1 cellular context compared by ENCODE assay signal in genomic region chr4:55396305-55397023, GRCh38.
TF ChIP-seq lines count a peak whose summit lies in the region.

No MANE protein-coding gene starts in this region.

TF ChIP-seq in K562, 482 proteins besides CTCF, POLR2A, EP300 and RAD21 (continued from another document and continues in another):
- TF ChIP-seq HINFP (tag; conservative IDR thresholded peaks at IDR 0.05; ENCODE audit: low read depth) (no peak), ARNT (IDR thresholded peaks at IDR 0.05) (no peak), MTF1 (CRISPR knock-in tag; IDR thresholded peaks at IDR 0.05; ENCODE audit: borderline replicate concordance) (no peak), ZNF778 (CRISPR knock-in tag; IDR thresholded peaks at IDR 0.05) (no peak), TBP (optimal IDR thresholded peaks at IDR 0.05; ENCODE audit: low read depth, low read length) (no peak), TBL1XR1 (IDR thresholded peaks at IDR 0.05; ENCODE audit: low read length in 2 of 2) (no peak), BACH1 (tag; IDR thresholded peaks at IDR 0.05) (no peak), ZZZ3 (IDR thresholded peaks at IDR 0.05) (no peak), CHD1 (IDR thresholded peaks at IDR 0.05; ENCODE audit: low read length) (peak; percentile 62), U2AF2 (optimal IDR thresholded peaks at IDR 0.05; ENCODE audit: low read depth, low read length) (no peak), NFE2 (IDR thresholded peaks at IDR 0.05; ENCODE audit: low read depth) (peak; percentile 27; the same call in 1 of the 2 replicates), CCNT2 (IDR thresholded peaks at IDR 0.05; ENCODE audit: borderline replicate concordance, extremely low read depth, insufficient read length, low read depth, low read length) (peak; percentile 6), FUS (optimal IDR thresholded peaks at IDR 0.05; ENCODE audit: low read depth, low read length) (no peak), RBM22 (IDR thresholded peaks at IDR 0.05; ENCODE audit: low read depth, low read length, poor library complexity, severe bottlenecking) (peak; percentile 27), TCF7L2 (IDR thresholded peaks at IDR 0.05; ENCODE audit: low read depth, low read length) (no peak), FOXP1 (CRISPR knock-in tag; IDR thresholded peaks at IDR 0.05) (no peak), GATAD2A (IDR thresholded peaks at IDR 0.05) (no peak), ZC3H8 (IDR thresholded peaks at IDR 0.05) (no peak), SRF (CRISPR knock-in tag; IDR thresholded peaks at IDR 0.05) (peak in 1 of 2 experiments; percentile 74; a peak in 1 of 4 replicates), NCOR1 (IDR thresholded peaks at IDR 0.05) (no peak), ZNF830 (CRISPR knock-in tag; IDR thresholded peaks at IDR 0.05) (no peak), ZNF121 (CRISPR knock-in tag; conservative IDR thresholded peaks at IDR 0.05) (no peak), SRSF7 (optimal IDR thresholded peaks at IDR 0.05; ENCODE audit: low read depth, low read length) (peak; percentile 9), RAD51 (IDR thresholded peaks at IDR 0.05; ENCODE audit: borderline replicate concordance, low read depth) (no peak), SP1 (CRISPR knock-in tag; IDR thresholded peaks at IDR 0.05) (no peak), SREBF2 (CRISPR knock-in tag; IDR thresholded peaks at IDR 0.05) (no peak), ZNF212 (CRISPR knock-in tag; IDR thresholded peaks at IDR 0.05) (no peak), SMARCE1 (IDR thresholded peaks at IDR 0.05) (no peak), DACH1 (IDR thresholded peaks at IDR 0.05; ENCODE audit: partially characterized antibody) (no peak), CBX1 (IDR thresholded peaks at IDR 0.05; ENCODE audit: low read depth) (no peak), SIN3A (IDR thresholded peaks at IDR 0.05; ENCODE audit: borderline replicate concordance in 2 of 2, control insufficient read depth in 1 of 2, low read depth in 2 of 2, low read length in 2 of 2) (peak in 1 of 2 experiments; percentile 4; a peak in 1 of 4 replicates), STAT5A (IDR thresholded peaks at IDR 0.05; ENCODE audit: borderline replicate concordance, low read length) (no peak), TAF9B (IDR thresholded peaks at IDR 0.05; ENCODE audit: partially characterized antibody) (no peak), E2F8 (IDR thresholded peaks at IDR 0.05; ENCODE audit: low read depth, partially characterized antibody) (no peak), SIRT6 (IDR thresholded peaks at IDR 0.05; ENCODE audit: low read depth, low read length) (no peak), ZNF57 (CRISPR knock-in tag; IDR thresholded peaks at IDR 0.05) (no peak)
- TF ChIP-seq, protein P1, sequence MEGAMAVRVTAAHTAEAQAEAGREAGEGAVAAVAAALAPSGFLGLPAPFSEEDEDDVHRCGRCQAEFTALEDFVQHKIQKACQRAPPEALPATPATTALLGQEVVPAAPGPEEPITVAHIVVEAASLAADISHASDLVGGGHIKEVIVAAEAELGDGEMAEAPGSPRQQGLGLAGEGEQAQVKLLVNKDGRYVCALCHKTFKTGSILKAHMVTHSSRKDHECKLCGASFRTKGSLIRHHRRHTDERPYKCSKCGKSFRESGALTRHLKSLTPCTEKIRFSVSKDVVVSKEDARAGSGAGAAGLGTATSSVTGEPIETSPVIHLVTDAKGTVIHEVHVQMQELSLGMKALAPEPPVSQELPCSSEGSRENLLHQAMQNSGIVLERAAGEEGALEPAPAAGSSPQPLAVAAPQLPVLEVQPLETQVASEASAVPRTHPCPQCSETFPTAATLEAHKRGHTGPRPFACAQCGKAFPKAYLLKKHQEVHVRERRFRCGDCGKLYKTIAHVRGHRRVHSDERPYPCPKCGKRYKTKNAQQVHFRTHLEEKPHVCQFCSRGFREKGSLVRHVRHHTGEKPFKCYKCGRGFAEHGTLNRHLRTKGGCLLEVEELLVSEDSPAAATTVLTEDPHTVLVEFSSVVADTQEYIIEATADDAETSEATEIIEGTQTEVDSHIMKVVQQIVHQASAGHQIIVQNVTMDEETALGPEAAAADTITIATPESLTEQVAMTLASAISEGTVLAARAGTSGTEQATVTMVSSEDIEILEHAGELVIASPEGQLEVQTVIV (CRISPR knock-in tag; IDR thresholded peaks at IDR 0.05; ENCODE audit: borderline replicate concordance) = no peak
- TF ChIP-seq, protein P2, sequence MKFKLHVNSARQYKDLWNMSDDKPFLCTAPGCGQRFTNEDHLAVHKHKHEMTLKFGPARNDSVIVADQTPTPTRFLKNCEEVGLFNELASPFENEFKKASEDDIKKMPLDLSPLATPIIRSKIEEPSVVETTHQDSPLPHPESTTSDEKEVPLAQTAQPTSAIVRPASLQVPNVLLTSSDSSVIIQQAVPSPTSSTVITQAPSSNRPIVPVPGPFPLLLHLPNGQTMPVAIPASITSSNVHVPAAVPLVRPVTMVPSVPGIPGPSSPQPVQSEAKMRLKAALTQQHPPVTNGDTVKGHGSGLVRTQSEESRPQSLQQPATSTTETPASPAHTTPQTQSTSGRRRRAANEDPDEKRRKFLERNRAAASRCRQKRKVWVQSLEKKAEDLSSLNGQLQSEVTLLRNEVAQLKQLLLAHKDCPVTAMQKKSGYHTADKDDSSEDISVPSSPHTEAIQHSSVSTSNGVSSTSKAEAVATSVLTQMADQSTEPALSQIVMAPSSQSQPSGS (CRISPR knock-in tag; IDR thresholded peaks at IDR 0.05) = no peak
- TF ChIP-seq, protein P3, sequence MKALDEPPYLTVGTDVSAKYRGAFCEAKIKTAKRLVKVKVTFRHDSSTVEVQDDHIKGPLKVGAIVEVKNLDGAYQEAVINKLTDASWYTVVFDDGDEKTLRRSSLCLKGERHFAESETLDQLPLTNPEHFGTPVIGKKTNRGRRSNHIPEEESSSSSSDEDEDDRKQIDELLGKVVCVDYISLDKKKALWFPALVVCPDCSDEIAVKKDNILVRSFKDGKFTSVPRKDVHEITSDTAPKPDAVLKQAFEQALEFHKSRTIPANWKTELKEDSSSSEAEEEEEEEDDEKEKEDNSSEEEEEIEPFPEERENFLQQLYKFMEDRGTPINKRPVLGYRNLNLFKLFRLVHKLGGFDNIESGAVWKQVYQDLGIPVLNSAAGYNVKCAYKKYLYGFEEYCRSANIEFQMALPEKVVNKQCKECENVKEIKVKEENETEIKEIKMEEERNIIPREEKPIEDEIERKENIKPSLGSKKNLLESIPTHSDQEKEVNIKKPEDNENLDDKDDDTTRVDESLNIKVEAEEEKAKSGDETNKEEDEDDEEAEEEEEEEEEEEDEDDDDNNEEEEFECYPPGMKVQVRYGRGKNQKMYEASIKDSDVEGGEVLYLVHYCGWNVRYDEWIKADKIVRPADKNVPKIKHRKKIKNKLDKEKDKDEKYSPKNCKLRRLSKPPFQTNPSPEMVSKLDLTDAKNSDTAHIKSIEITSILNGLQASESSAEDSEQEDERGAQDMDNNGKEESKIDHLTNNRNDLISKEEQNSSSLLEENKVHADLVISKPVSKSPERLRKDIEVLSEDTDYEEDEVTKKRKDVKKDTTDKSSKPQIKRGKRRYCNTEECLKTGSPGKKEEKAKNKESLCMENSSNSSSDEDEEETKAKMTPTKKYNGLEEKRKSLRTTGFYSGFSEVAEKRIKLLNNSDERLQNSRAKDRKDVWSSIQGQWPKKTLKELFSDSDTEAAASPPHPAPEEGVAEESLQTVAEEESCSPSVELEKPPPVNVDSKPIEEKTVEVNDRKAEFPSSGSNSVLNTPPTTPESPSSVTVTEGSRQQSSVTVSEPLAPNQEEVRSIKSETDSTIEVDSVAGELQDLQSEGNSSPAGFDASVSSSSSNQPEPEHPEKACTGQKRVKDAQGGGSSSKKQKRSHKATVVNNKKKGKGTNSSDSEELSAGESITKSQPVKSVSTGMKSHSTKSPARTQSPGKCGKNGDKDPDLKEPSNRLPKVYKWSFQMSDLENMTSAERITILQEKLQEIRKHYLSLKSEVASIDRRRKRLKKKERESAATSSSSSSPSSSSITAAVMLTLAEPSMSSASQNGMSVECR (CRISPR knock-in tag; IDR thresholded peaks at IDR 0.05) = 0 out of 2 replicates have a peak, but pooled peaks have one; percentile 1
- TF ChIP-seq, protein P4, sequence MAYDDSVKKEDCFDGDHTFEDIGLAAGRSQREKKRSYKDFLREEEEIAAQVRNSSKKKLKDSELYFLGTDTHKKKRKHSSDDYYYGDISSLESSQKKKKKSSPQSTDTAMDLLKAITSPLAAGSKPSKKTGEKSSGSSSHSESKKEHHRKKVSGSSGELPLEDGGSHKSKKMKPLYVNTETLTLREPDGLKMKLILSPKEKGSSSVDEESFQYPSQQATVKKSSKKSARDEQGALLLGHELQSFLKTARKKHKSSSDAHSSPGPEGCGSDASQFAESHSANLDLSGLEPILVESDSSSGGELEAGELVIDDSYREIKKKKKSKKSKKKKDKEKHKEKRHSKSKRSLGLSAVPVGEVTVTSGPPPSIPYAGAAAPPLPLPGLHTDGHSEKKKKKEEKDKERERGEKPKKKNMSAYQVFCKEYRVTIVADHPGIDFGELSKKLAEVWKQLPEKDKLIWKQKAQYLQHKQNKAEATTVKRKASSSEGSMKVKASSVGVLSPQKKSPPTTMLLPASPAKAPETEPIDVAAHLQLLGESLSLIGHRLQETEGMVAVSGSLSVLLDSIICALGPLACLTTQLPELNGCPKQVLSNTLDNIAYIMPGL (CRISPR knock-in tag; IDR thresholded peaks at IDR 0.05) = no peak
- TF ChIP-seq, protein P5, sequence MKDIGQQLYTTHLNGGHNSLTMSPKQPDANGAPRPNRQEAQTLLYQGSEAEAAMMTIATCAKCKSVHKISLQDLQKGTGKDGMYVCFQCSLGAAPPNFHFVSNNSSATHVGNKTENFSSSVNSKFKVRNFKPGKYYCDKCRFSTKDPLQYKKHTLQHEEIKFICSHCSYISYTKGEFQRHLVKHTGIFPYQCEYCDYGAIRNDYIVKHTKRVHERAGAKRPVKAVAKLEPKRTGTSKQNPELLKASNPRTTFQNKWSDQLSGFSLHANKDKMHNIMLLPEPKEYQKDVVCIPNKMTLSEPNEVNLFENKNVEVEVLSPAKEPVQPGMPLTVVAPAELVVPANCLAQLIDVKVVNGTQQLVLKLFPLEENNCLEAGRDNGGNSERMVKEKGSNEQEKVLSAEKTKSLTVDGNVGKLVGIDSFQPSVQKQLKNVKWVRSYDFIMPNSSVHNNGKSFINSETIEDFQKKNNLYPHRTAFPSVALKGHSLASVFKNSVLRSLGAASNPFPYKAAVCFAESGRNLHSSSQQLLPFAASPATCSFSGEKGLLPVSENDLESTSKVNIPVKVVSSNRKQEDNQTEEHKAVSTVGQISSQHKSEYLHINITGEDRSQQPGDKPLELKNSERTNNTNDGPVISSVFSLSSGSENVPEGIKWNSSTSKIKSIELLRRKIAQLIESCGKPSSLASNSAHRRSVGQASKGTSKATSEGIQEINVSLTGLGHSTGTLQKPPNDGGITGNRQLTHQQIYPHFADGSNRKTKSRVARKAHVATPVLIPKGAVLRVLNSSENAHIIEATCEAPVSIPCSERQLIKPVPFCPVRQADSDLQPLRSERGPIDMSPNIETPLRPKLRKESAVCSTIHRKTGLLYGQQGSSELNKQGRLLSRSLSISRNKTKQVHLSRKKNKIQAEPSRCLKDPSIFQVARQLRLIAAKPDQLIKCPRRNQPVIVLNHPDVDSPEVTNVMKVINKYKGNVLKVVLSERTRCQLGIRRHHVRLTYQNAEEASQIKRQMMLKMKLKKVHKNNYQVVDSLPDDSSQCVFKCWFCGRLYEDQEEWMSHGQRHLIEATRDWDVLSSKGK (CRISPR knock-in tag; IDR thresholded peaks at IDR 0.05) = no peak
